8 cellular contexts compared by ENCODE assay signal in the genomic region with DNA sequence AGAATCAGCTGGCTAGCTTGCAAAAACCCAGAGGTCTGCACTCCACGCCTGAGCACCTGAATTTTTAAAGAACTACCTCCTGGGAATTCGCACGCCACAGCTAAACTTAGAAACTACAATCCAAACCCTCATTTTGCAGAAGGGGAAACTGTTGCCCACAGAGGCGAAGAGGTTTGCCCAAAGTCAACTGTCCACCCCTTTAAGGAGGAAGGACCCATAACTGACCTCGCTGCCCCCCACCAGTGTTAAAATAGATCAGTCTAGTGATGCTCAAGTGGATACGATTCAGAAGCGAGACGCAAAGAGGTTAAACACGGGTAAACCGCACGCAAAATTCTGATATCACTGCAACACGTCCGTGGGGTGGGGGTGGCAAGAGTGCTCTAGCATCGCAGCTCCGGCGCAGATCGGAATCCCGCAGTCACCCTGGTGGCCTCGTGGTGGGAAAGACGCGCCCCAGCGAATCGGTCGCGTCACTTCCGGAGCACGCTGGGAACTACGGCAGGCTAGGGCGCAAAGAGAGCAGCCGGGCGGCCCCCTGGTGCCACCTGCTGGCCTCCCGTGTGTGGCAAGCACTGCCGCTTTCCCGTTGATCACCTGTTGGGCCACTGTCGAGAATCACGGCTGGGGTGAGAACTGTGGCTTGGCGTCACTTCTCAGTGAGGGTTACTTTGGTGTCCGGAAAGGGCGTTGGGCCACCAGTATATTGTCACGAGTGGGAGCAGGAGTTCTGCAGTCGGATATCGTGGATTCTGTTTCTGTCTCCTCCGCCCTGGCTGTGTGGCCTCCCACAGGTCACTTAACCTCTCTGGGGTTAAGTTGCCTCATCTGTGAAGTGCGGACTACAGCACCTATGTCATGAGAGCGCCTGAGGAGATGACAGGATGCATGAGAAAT. TPM values are rescaled to one million over a fixed set of nuclear protein-coding genes. Genes with fewer than 3 reads are reported as not detected.
DNase-seq lines count a peak whose midpoint lies in the region; FAIRE-seq and TF ChIP-seq lines count a peak whose summit lies in the region.

ALKBH2 (minus strand) TSS at position 451 of the 897 bp plus-strand sequence. CDS start 686 bp downstream, outside the sequence.

- peaks cover 14% of the 10 kb centered on the region for H3K27me3 Mint-ChIP-seq in H9 (ENCODE audit: low read depth)

- no CpG with 5 or more reads among the region's 45 CpGs for WGBS in H9 (ENCODE audit: extremely low coverage, insufficient read length, low lambda C conversion rate)

- peaks cover under 1% of the 10 kb centered on the region for H3K79me1 ChIP-seq in H9 (ENCODE audit: insufficient read depth, low read depth, low read length, poor library complexity, severe bottlenecking)

- H3K9me3 ChIP-seq in H9 (ENCODE audit: control insufficient read depth, low read depth, low read length) (no peaks in the 10 kb centered on the region), MM.1S (replicated peaks; ENCODE audit: insufficient read depth, low read length) (no peaks in the 10 kb centered on the region), neuron (ENCODE audit: low read length) (no peaks in the 10 kb centered on the region), subcutaneous abdominal adipose tissue (ENCODE audit: control insufficient read depth in 5 of 5, low read length in 5 of 5) (no peaks in the 10 kb centered on the region)

- H2AK5ac ChIP-seq in H9 (ENCODE audit: insufficient read length, low read length): no peak within 1 kb of the TSS

- peak within 1 kb of the TSS in 2 of 3 experiments; percentile 80 to 89; a peak in 2 of 7 replicates for H3K27ac Mint-ChIP-seq in H9

- peaks cover 11% of the 10 kb centered on the region for H3K23me2 ChIP-seq in H9 (ENCODE audit: insufficient read length, low read depth, low read length, poor library complexity, severe bottlenecking)

- H3K4me3 Mint-ChIP-seq in H9: peak within 1 kb of the TSS; percentile 62 to 74

- no peaks in the 10 kb centered on the region for H3K9me2 ChIP-seq in MM.1S (replicated peaks; ENCODE audit: insufficient read depth, low read length)

- H3K27ac ChIP-seq in H9 (ENCODE audit: insufficient read length, low read depth, low read length) (no peak within 1 kb of the TSS), MM.1S (ENCODE audit: low read length) (peak within 1 kb of the TSS; percentile 41; the same call in 1 of the 2 replicates), subcutaneous abdominal adipose tissue (ENCODE audit: low read depth, low read length) (peak within 1 kb of the TSS; percentile 51)

- no peak within 1 kb of the TSS for H4K5ac ChIP-seq in H9 (ENCODE audit: insufficient read length, low read depth, low read length)

- H3T11ph ChIP-seq in H9 (ENCODE audit: low read length): no peak within 1 kb of the TSS

- no peak within 1 kb of the TSS for H2AFZ ChIP-seq in H9 (ENCODE audit: low read length)
- peak within 1 kb of the TSS; percentile 91 for H2AFZ ChIP-seq in MM.1S (ENCODE audit: low read length)
- H2AFZ ChIP-seq in neuron (ENCODE audit: low read depth, low read length): peak within 1 kb of the TSS; percentile 57

- H3K23ac ChIP-seq in H9 (ENCODE audit: insufficient read length, low read depth, low read length): no peak within 1 kb of the TSS

- H3K18ac ChIP-seq in H9 (ENCODE audit: insufficient read length, low read depth, low read length): peak within 1 kb of the TSS; percentile 41

- H3K4me1 Mint-ChIP-seq in H9: peaks cover 10 to 22% of the 10 kb centered on the region in 2 experiments; a peak in 2 of 4 replicates

- H3K4me3 ChIP-seq in MM.1S (ENCODE audit: low read length) (peak within 1 kb of the TSS; percentile 86), foreskin fibroblast (ENCODE audit: low read depth in 1 of 2, low read length in 2 of 2) (peak within 1 kb of the TSS; percentile 71 to 91), neuron (ENCODE audit: low read length) (peak within 1 kb of the TSS; percentile 67), subcutaneous abdominal adipose tissue (ENCODE audit: low read depth in 1 of 5, low read length in 5 of 5) (peak within 1 kb of the TSS; percentile 68 to 86 (median 84))

- H2BK12ac ChIP-seq in H9 (ENCODE audit: insufficient read length, low read depth, low read length): no peak within 1 kb of the TSS

- H3K36me3 Mint-ChIP-seq in H9 (ENCODE audit: insufficient read depth in 1 of 3, low read depth in 3 of 3): peaks cover 12 to 39% (median 36%) of the 10 kb centered on the region in 3 experiments

- FAIRE-seq in G401.6 (lab: Jason Lieb, UNC): peak; percentile 74

- H4K20me1 ChIP-seq in H9 (ENCODE audit: control insufficient read depth, insufficient read depth, insufficient read length) (no peaks in the 10 kb centered on the region), MM.1S (ENCODE audit: insufficient read depth, low read length) (no peaks in the 10 kb centered on the region)

- no peak within 1 kb of the TSS for H3K56ac ChIP-seq in H9 (ENCODE audit: insufficient read length, low read depth, low read length)

- H2BK15ac ChIP-seq in H9 (ENCODE audit: low read depth, low read length): no peak within 1 kb of the TSS

- peak within 1 kb of the TSS; percentile 51 for H3K4me2 ChIP-seq in H9 (ENCODE audit: insufficient read depth, insufficient read length, low read length)
- peak within 1 kb of the TSS; percentile 99 for H3K4me2 ChIP-seq in MM.1S (ENCODE audit: low read depth, low read length)

- no peak within 1 kb of the TSS for H4K8ac ChIP-seq in H9 (replicated peaks; ENCODE audit: insufficient read length, low read depth, low read length)

- H3K36me3 ChIP-seq in MM.1S (replicated peaks; ENCODE audit: insufficient read depth, low read length) (no peaks in the 10 kb centered on the region), neuron (ENCODE audit: insufficient read depth, low read length) (peaks cover 25% of the 10 kb centered on the region), subcutaneous abdominal adipose tissue (ENCODE audit: control insufficient read depth in 5 of 5, insufficient read depth in 5 of 5, low read length in 5 of 5) (peaks cover 0 to 17% (median 13%) of the 10 kb centered on the region in 5 donors)

- TF ChIP-seq CTCF in H9 (conservative IDR thresholded peaks at IDR 0.05): peak; percentile 99
- peak; percentile 92 for TF ChIP-seq CTCF in MM.1S (IDR thresholded peaks at IDR 0.05; ENCODE audit: low read length)
- TF ChIP-seq CTCF in foreskin fibroblast (IDR thresholded peaks at IDR 0.05; ENCODE audit: low read depth, low read length): peak; percentile 98

- H2BK20ac ChIP-seq in H9 (ENCODE audit: low read depth, low read length, poor library complexity, severe bottlenecking): no peak within 1 kb of the TSS

- H4K91ac ChIP-seq in H9 (ENCODE audit: insufficient read length, low read depth, low read length): no peak within 1 kb of the TSS

- DNase-seq in H9: peak; percentile 97
- peak; percentile 96 for DNase-seq in MM.1S
- peak; percentile 43 for DNase-seq in SIG-M5 (lab: John Stamatoyannopoulos, UW)
- peak; percentile 93 for DNase-seq in activated gamma-delta T cell treated with Interleukin-2 at 50 U/mL for 16 hours
- peak; percentile 87 to 97 for DNase-seq in foreskin fibroblast

- H3K79me2 ChIP-seq in H9 (ENCODE audit: insufficient read depth, low read length): no peaks in the 10 kb centered on the region
- H3K79me2 ChIP-seq in MM.1S (ENCODE audit: low read length): peaks cover 30% of the 10 kb centered on the region

- no peak within 1 kb of the TSS; the same call in 1 of the 2 replicates for H3K4ac ChIP-seq in H9 (ENCODE audit: low read depth, low read length)

- no peaks in the 10 kb centered on the region for H3K9me3 Mint-ChIP-seq in H9

- no peak within 1 kb of the TSS for H2BK120ac ChIP-seq in H9 (ENCODE audit: low read depth, low read length, poor library complexity, severe bottlenecking)

- H3F3A ChIP-seq in MM.1S (ENCODE audit: insufficient read depth, low read length): no peaks in the 10 kb centered on the region

- no peak within 1 kb of the TSS for H3K9ac ChIP-seq in H9 (ENCODE audit: extremely low read depth, insufficient read length, low read length)
- H3K9ac ChIP-seq in MM.1S (ENCODE audit: low read length): peak within 1 kb of the TSS; percentile 80
- H3K9ac ChIP-seq in subcutaneous abdominal adipose tissue (ENCODE audit: low read length in 5 of 5): peak within 1 kb of the TSS; percentile 29 to 81 (median 68)

- H2BK5ac ChIP-seq in H9 (ENCODE audit: insufficient read length, low read length): no peak within 1 kb of the TSS

- H3K4me1 ChIP-seq in H9 (ENCODE audit: insufficient read depth, low read length): no peaks in the 10 kb centered on the region
- peaks cover 19% of the 10 kb centered on the region for H3K4me1 ChIP-seq in MM.1S (ENCODE audit: low read length)
- H3K4me1 ChIP-seq in neuron (ENCODE audit: insufficient read depth, low read length): peaks cover 10% of the 10 kb centered on the region
- H3K4me1 ChIP-seq in subcutaneous abdominal adipose tissue (ENCODE audit: control insufficient read depth in 5 of 5, insufficient read depth in 5 of 5, low read length in 5 of 5): peaks cover 8 to 30% (median 27%) of the 10 kb centered on the region in 5 donors

- H3K27me3 ChIP-seq in H9 (ENCODE audit: insufficient read depth, low read length): no peaks in the 10 kb centered on the region
- no peaks in the 10 kb centered on the region for H3K27me3 ChIP-seq in MM.1S (replicated peaks; ENCODE audit: insufficient read depth, low read length)
- H3K27me3 ChIP-seq in neuron (ENCODE audit: insufficient read depth, low read length): no peaks in the 10 kb centered on the region
- H3K27me3 ChIP-seq in subcutaneous abdominal adipose tissue (ENCODE audit: control insufficient read depth in 5 of 5, insufficient read depth in 4 of 5, low read length in 5 of 5): no peaks in the 10 kb centered on the region

- H3K14ac ChIP-seq in H9 (ENCODE audit: insufficient read depth, low read length): peak within 1 kb of the TSS; percentile 84; the same call in 1 of the 2 replicates

RNA-seq across cellular contexts. Expression of gene ALKBH2, which starts in this region (rescaled TPM):
- total RNA-seq in H9 (2021): 23.7 and 24.4 TPM in 2 replicates

Comparison
In these comparisons a context has a peak if more than half of its experiments do, and no peak if none do; other contexts are left out.
1. DNase-seq: peak in every context shown above with its lines; median percentile 97 in H9; 96 in MM.1S; 93 in activated gamma-delta T cell treated with Interleukin-2 at 50 U/mL for 16 hours; 92 in foreskin fibroblast; 43 in SIG-M5.